16 cellular contexts compared by ENCODE assay signal in genomic region chr3:31790516-31791148, GRCh38.
DNase-seq lines count a peak whose midpoint lies in the region; ATAC-seq and TF ChIP-seq lines count a peak whose summit lies in the region.
"Had no signal": no experiment of that assay in that cellular context is flagged by ENCODE, and none has a peak within 500 bp of the region (broad histone marks: within the 10 kb centered on the region; RNA-seq: fewer than 3 reads in every experiment).

No MANE protein-coding gene starts in this region.

- no peak overlapping the region for H3K4me2 ChIP-seq in SK-N-SH
- H3K4me2 ChIP-seq: KMS-11 had no signal

- no peak overlapping the region for H3K4me3 Mint-ChIP-seq in activated B cell treated with CpG ODN at 0.5 μM for 24 hours
- no peak overlapping the region for H3K4me3 Mint-ChIP-seq in stimulated activated memory B cell treated with anti-CD40 and anti-IgM and Interleukin-4, amounts not matched to agents 10 μg/mL and 1 μg/mL and 100 μg/mL, for 72 hours
- no peak overlapping the region for H3K4me3 Mint-ChIP-seq in activated T-cell treated with anti-CD3 and anti-CD28 coated beads, Interleukin-2, amount 50 U/mL, for 72 hours
- H3K4me3 Mint-ChIP-seq: CD14-positive monocyte had no signal

- H3K27ac Mint-ChIP-seq in activated B cell treated with CpG ODN at 0.5 μM for 24 hours, result peak overlapping the region; percentile 2
- H3K27ac Mint-ChIP-seq in stimulated activated memory B cell treated with anti-CD40 and anti-IgM and Interleukin-4, amounts not matched to agents 10 μg/mL and 1 μg/mL and 100 μg/mL, for 72 hours, result peak overlapping the region; percentile 71
- H3K27ac Mint-ChIP-seq in activated T-cell treated with anti-CD3 and anti-CD28 coated beads, Interleukin-2, amount 50 U/mL, for 72 hours, result no peak overlapping the region
- H3K27ac Mint-ChIP-seq: CD14-positive monocyte had no signal

- peaks cover 62% of the 10 kb centered on the region for H3K36me3 Mint-ChIP-seq in activated B cell treated with CpG ODN at 0.5 μM for 24 hours (ENCODE audit: low read depth)
- H3K36me3 Mint-ChIP-seq in stimulated activated memory B cell treated with anti-CD40 and anti-IgM and Interleukin-4, amounts not matched to agents 10 μg/mL and 1 μg/mL and 100 μg/mL, for 72 hours, result peaks cover 63% of the 10 kb centered on the region
- H3K36me3 Mint-ChIP-seq in activated T-cell treated with anti-CD3 and anti-CD28 coated beads, Interleukin-2, amount 50 U/mL, for 72 hours (ENCODE audit: insufficient read depth in 2 of 2), result no peaks in the 10 kb centered on the region
- H3K36me3 Mint-ChIP-seq: CD14-positive monocyte had no signal

- peak; percentile 33 for DNase-seq in DMS79 (lab: John Stamatoyannopoulos, UW)
- peak; percentile 54 for DNase-seq in NCI-H2171 (lab: John Stamatoyannopoulos, UW)
- no peak for DNase-seq in activated B cell treated with CpG ODN at 0.5 μM for 24 hours
- DNase-seq in activated T-cell treated with anti-CD3 and anti-CD28 coated beads, Interleukin-2, amount 50 U/mL, for 72 hours, result no peak
- DNase-seq in NCI-H2227 treated with DMSO at 0.1 percent for 48 hours (lab: John Stamatoyannopoulos, UW), result no peak
- no peak for DNase-seq in SK-N-SH
- DNase-seq: GM23248, MG63, NCI-H1092, NCI-H2107, NCI-H82, PC-3 had no signal

- no peak for TF ChIP-seq EP300 in SK-N-SH (IDR thresholded peaks at IDR 0.05; ENCODE audit: borderline replicate concordance in 1 of 2, low read depth in 1 of 2, low read length in 1 of 2)

- no peaks in the 10 kb centered on the region for H3K79me2 ChIP-seq in SK-N-SH (ENCODE audit: insufficient read depth)

- CTCF ChIA-PET in activated B cell treated with CpG ODN at 0.5 μM for 24 hours (lab: Charles Lee) (no interaction called here), SK-N-SH (lab: Yijun Ruan, JAX) (no interaction called here)

- no peaks in the 10 kb centered on the region for H3F3A ChIP-seq in SK-N-SH (replicated peaks; ENCODE audit: insufficient read depth)

- no peak overlapping the region for H3K4me3 ChIP-seq in SK-N-SH (ENCODE audit: low read depth in 2 of 2, low read length in 1 of 2)
- H3K4me3 ChIP-seq: GM23248, MG63, SJSA1 had no signal

- POLR2A ChIA-PET in activated B cell treated with CpG ODN at 0.5 μM for 24 hours (lab: Charles Lee), result interaction anchor here (0.7 kb wide), 1 partner anchor 9 kb away, joined by 8 read pairs; no protein-coding TSS in a partner anchor
- POLR2A ChIA-PET in SK-N-SH (lab: Yijun Ruan, JAX), result no interaction called here

- no peaks in the 10 kb centered on the region for H3K36me3 ChIP-seq in SK-N-SH (replicated peaks in 1 of 2; ENCODE audit: control insufficient read depth in 1 of 2, insufficient read depth in 2 of 2, low read length in 1 of 2)
- H3K36me3 ChIP-seq: MG63, SJSA1 had no signal

- no peaks in the 10 kb centered on the region for H3K9me3 ChIP-seq in SK-N-SH
- H3K9me3 ChIP-seq: MG63, SJSA1 had no signal

- H3K4me1 Mint-ChIP-seq in activated B cell treated with CpG ODN at 0.5 μM for 24 hours, result peaks cover 16% of the 10 kb centered on the region
- peaks cover 28% of the 10 kb centered on the region for H3K4me1 Mint-ChIP-seq in stimulated activated memory B cell treated with anti-CD40 and anti-IgM and Interleukin-4, amounts not matched to agents 10 μg/mL and 1 μg/mL and 100 μg/mL, for 72 hours
- H3K4me1 Mint-ChIP-seq in activated T-cell treated with anti-CD3 and anti-CD28 coated beads, Interleukin-2, amount 50 U/mL, for 72 hours (ENCODE audit: low read depth), result no peaks in the 10 kb centered on the region
- H3K4me1 Mint-ChIP-seq: CD14-positive monocyte had no signal

- H3K27me3 ChIP-seq in SK-N-SH (ENCODE audit: insufficient read depth), result no peaks in the 10 kb centered on the region
- H3K27me3 ChIP-seq: MG63, SJSA1 had no signal

- no peak for TF ChIP-seq RAD21 in SK-N-SH (IDR thresholded peaks at IDR 0.05; ENCODE audit: low read length)

- no peaks in the 10 kb centered on the region for H3K9me2 ChIP-seq in SK-N-SH

- ATAC-seq in activated B cell treated with CpG ODN at 0.5 μM for 24 hours (ENCODE audit: low read depth), result no peak
- no peak for ATAC-seq in stimulated activated memory B cell treated with anti-CD40 and anti-IgM and Interleukin-4, amounts not matched to agents 10 μg/mL and 1 μg/mL and 100 μg/mL, for 72 hours
- no peak for ATAC-seq in activated T-cell treated with anti-CD3 and anti-CD28 coated beads, Interleukin-2, amount 50 U/mL, for 72 hours (replicated peaks in 1 of 2)
- ATAC-seq: PC-3 had no signal

- H3K27ac ChIP-seq in SK-N-SH (ENCODE audit: low read depth in 2 of 2, low read length in 1 of 2), result no peak overlapping the region
- H3K27ac ChIP-seq: GM23248, KMS-11, SJSA1 had no signal

- TF ChIP-seq CTCF in activated B cell treated with CpG ODN at 0.5 μM for 24 hours (IDR thresholded peaks at IDR 0.05), result no peak
- no peak for TF ChIP-seq CTCF in SK-N-SH (IDR thresholded peaks at IDR 0.05)

- H3K27me3 Mint-ChIP-seq in activated B cell treated with CpG ODN at 0.5 μM for 24 hours, result no peaks in the 10 kb centered on the region
- H3K27me3 Mint-ChIP-seq in stimulated activated memory B cell treated with anti-CD40 and anti-IgM and Interleukin-4, amounts not matched to agents 10 μg/mL and 1 μg/mL and 100 μg/mL, for 72 hours, result no peaks in the 10 kb centered on the region
- peaks cover 8% of the 10 kb centered on the region for H3K27me3 Mint-ChIP-seq in activated T-cell treated with anti-CD3 and anti-CD28 coated beads, Interleukin-2, amount 50 U/mL, for 72 hours (ENCODE audit: low read depth)

- H3K9ac ChIP-seq in SK-N-SH, result no peak overlapping the region
- H3K9ac ChIP-seq: GM23248, KMS-11 had no signal

- H3K9me3 Mint-ChIP-seq in activated B cell treated with CpG ODN at 0.5 μM for 24 hours, result no peaks in the 10 kb centered on the region
- no peaks in the 10 kb centered on the region for H3K9me3 Mint-ChIP-seq in stimulated activated memory B cell treated with anti-CD40 and anti-IgM and Interleukin-4, amounts not matched to agents 10 μg/mL and 1 μg/mL and 100 μg/mL, for 72 hours
- no peaks in the 10 kb centered on the region for H3K9me3 Mint-ChIP-seq in activated T-cell treated with anti-CD3 and anti-CD28 coated beads, Interleukin-2, amount 50 U/mL, for 72 hours

- 62% methylated on average over 5 of the region's 5 CpGs for WGBS in SK-N-SH (ENCODE audit: low lambda C conversion rate)

- intact Hi-C loops in activated B cell treated with CpG ODN at 0.5 μM for 24 hours (cut with micrococcal nuclease), result no loop called here

- no peaks in the 10 kb centered on the region for H4K20me1 ChIP-seq in SK-N-SH (ENCODE audit: insufficient read depth)

- H2AFZ ChIP-seq in SK-N-SH (ENCODE audit: low read depth), result no peak overlapping the region
- H2AFZ ChIP-seq: GM23248 had no signal

- H3K4me1 ChIP-seq in SK-N-SH (ENCODE audit: control insufficient read depth in 1 of 2, insufficient read depth in 2 of 2, low read depth in 1 of 2, low read length in 1 of 2), result peaks cover 0 to 9% of the 10 kb centered on the region in 2 experiments; a peak in 2 of 4 replicates
- H3K4me1 ChIP-seq: SJSA1 had no signal

TF ChIP-seq in SK-N-SH, 30 proteins besides CTCF, POLR2A, EP300 and RAD21 (continues in another document):
- TF ChIP-seq RFX5 (IDR thresholded peaks at IDR 0.05; ENCODE audit: low read length) (no peak), YY1 (IDR thresholded peaks at IDR 0.05; ENCODE audit: low read depth) (no peak), USF2 (IDR thresholded peaks at IDR 0.05; ENCODE audit: borderline replicate concordance, low read depth, low read length) (no peak), GABPA (IDR thresholded peaks at IDR 0.05; ENCODE audit: low read depth) (no peak), RXRA (IDR thresholded peaks at IDR 0.05; ENCODE audit: borderline replicate concordance, low read depth) (no peak), ZBTB33 (IDR thresholded peaks at IDR 0.05; ENCODE audit: borderline replicate concordance, low read depth) (no peak), MEF2A (IDR thresholded peaks at IDR 0.05; ENCODE audit: borderline replicate concordance, low read depth) (no peak), IRF3 (IDR thresholded peaks at IDR 0.05; ENCODE audit: low read depth, low read length) (no peak), RCOR1 (IDR thresholded peaks at IDR 0.05; ENCODE audit: low read length) (no peak), FOSL2 (IDR thresholded peaks at IDR 0.05; ENCODE audit: borderline replicate concordance, low read depth) (no peak), TAF1 (IDR thresholded peaks at IDR 0.05; ENCODE audit: borderline replicate concordance, low read depth, low read length) (no peak), GATA2 (CRISPR knock-in tag; IDR thresholded peaks at IDR 0.05) (no peak)

Comparison
In these comparisons a context has a peak if more than half of its experiments do, and no peak if none do; other contexts are left out.
1. DNase-seq: peak in DMS79 (single experiment) and NCI-H2171 (single experiment); none in activated B cell treated with CpG ODN at 0.5 μM for 24 hours (single experiment), activated T-cell treated with anti-CD3 and anti-CD28 coated beads, Interleukin-2, amount 50 U/mL, for 72 hours (0 of 2), NCI-H2227 treated with DMSO at 0.1 percent for 48 hours (single experiment) and SK-N-SH (single experiment).